19 cellular contexts compared by ENCODE assay signal in the genomic region with DNA sequence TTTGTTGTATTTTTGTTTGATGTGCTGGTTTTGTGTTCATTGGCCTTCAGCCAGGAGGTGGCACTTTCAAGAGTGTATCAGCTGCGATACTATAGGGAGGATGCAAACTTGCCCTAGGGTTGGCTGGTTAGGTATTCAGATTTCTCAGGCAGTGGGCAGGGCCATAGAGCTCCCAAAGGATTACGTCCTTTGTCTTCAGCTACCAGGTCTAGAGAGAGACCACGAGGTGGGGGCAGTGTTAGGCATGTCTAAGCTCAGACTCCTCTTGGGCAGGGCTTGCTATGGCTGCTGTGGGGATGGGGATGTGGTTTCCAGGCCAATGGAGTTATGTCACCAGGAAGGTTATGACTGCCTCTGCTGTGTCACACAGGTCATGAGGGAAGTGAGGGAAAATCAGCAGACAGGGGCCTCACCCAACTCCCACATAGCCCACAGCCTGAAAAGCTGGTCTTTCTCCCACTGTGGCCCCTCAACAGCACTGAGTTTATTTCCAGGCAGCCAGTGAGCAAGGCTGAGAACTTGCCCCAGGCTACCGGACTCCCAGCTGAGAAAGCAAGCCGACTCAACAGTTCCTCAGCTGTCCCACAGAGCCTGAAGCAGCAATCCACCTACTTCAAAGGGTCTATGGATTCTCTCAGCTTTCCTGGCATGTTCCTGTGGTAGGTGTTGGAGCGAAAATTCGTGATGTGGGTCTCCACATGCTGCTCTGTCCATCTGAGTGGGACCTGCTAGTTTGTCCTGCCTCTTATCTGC.
DNase-seq lines count a peak whose midpoint lies in the region; ATAC-seq and TF ChIP-seq lines count a peak whose summit lies in the region.
"Had no signal": no experiment of that assay in that cellular context is flagged by ENCODE, and none has a peak within 500 bp of the region (broad histone marks: within the 10 kb centered on the region; RNA-seq: fewer than 3 reads in every experiment).

No MANE protein-coding gene starts in this region.

- H3K27me3 Mint-ChIP-seq in Caco-2 (ENCODE audit: insufficient read depth, unreplicated experiment): no peaks in the 10 kb centered on the region
- no peaks in the 10 kb centered on the region for H3K27me3 Mint-ChIP-seq in H9 (ENCODE audit: low read depth)
- H3K27me3 Mint-ChIP-seq: natural killer cell treated with Interleukin-12 subunit alpha and Interleukin-12 subunit beta and Interleukin-15 and Interleukin-18, amount 100 ng/mL, for 72 hours; progenitor cell of endocrine pancreas; stimulated activated naive B cell treated with anti-CD40 and anti-IgM and Interleukin-4, amounts not matched to agents 10 μg/mL and 1 μg/mL and 100 μg/mL, for 72 hours had no signal

- H4K5ac ChIP-seq in H9 (ENCODE audit: insufficient read length, low read depth, low read length): no peak overlapping the region

- peaks cover 2% of the 10 kb centered on the region for H3K23me2 ChIP-seq in H9 (ENCODE audit: insufficient read length, low read depth, low read length, poor library complexity, severe bottlenecking)

- no peak overlapping the region for H3K4me3 ChIP-seq in Caco-2 (ENCODE audit: low read depth, low read length)
- H3K4me3 ChIP-seq: colonic mucosa, thyroid gland had no signal

- H3K36me3 Mint-ChIP-seq in Caco-2 (ENCODE audit: insufficient read depth, unreplicated experiment) (no peaks in the 10 kb centered on the region), H9 (ENCODE audit: insufficient read depth in 1 of 3, low read depth in 3 of 3) (peaks cover 0 to 4% (median 0%) of the 10 kb centered on the region in 3 experiments; a peak in 3 of 7 replicates)
- H3K36me3 Mint-ChIP-seq: stimulated activated naive B cell treated with anti-CD40 and anti-IgM and Interleukin-4, amounts not matched to agents 10 μg/mL and 1 μg/mL and 100 μg/mL, for 72 hours had no signal

- no peak overlapping the region for H3K23ac ChIP-seq in H9 (ENCODE audit: insufficient read length, low read depth, low read length)

- no peak overlapping the region for H2BK12ac ChIP-seq in H9 (ENCODE audit: insufficient read length, low read depth, low read length)

- no peak overlapping the region for H4K91ac ChIP-seq in H9 (ENCODE audit: insufficient read length, low read depth, low read length)

- H3K4me1 ChIP-seq in Caco-2 (no peaks in the 10 kb centered on the region), H9 (ENCODE audit: insufficient read depth, low read length) (no peaks in the 10 kb centered on the region)
- H3K4me1 ChIP-seq: colonic mucosa, thyroid gland had no signal

- ATAC-seq in omental fat pad (ENCODE audit: low FRiP score): no peak
- ATAC-seq: natural killer cell treated with Interleukin-12 subunit alpha and Interleukin-12 subunit beta and Interleukin-15 and Interleukin-18, amount 100 ng/mL, for 72 hours; stimulated activated naive B cell treated with anti-CD40 and anti-IgM and Interleukin-4, amounts not matched to agents 10 μg/mL and 1 μg/mL and 100 μg/mL, for 72 hours had no signal

- no peak overlapping the region for H4K8ac ChIP-seq in H9 (replicated peaks; ENCODE audit: insufficient read length, low read depth, low read length)

- H3K79me2 ChIP-seq in H9 (ENCODE audit: insufficient read depth, low read length): no peaks in the 10 kb centered on the region

- H3K14ac ChIP-seq in H9 (ENCODE audit: insufficient read depth, low read length): no peak overlapping the region; the same call in 1 of the 2 replicates

- no peak overlapping the region for H2BK5ac ChIP-seq in H9 (ENCODE audit: insufficient read length, low read length)

- no peak overlapping the region for H3T11ph ChIP-seq in H9 (ENCODE audit: low read length)

- CTCF ChIA-PET in Caco-2 (lab: Charles Lee): no interaction called here

- DNase-seq in DMS53 treated with DMSO at 0.1 percent for 48 hours (lab: John Stamatoyannopoulos, UW; ENCODE audit: unreplicated experiment): peak; percentile 95
- peak; percentile 85 for DNase-seq in NCI-H128 (lab: John Stamatoyannopoulos, UW; ENCODE audit: unreplicated experiment)
- peak; percentile 87 for DNase-seq in NCI-H774 (lab: John Stamatoyannopoulos, UW)
- DNase-seq in islet precursor cell: peak; percentile 76
- DNase-seq in posterior vena cava (ENCODE audit: low spot score): no peak
- DNase-seq in omental fat pad (ENCODE audit: low spot score): no peak
- DNase-seq in Caco-2: no peak
- no peak for DNase-seq in H9
- DNase-seq: activated CD8-positive, alpha-beta memory T cell treated with anti-CD3 and anti-CD28 coated beads, Interleukin-2, amount 50 U/mL, for 4 hours; colonic mucosa; endodermal cell; HCEC 1CT; NCI-H1436 treated with DMSO at 0.1 percent for 48 hours; NCI-H524; stimulated activated CD4-positive, alpha-beta T cell treated with anti-CD3 and anti-CD28 coated beads, Interleukin-1b, Interleukin-23, amount 100 ng/mL, for 48 hours; stimulated activated naive B cell treated with anti-CD40 and anti-IgM and Interleukin-4, amounts not matched to agents 10 μg/mL and 1 μg/mL and 100 μg/mL, for 72 hours; thyroid gland had no signal

- no peak for TF ChIP-seq CTCF in omental fat pad (IDR thresholded peaks at IDR 0.05)
- TF ChIP-seq CTCF in Caco-2 (IDR thresholded peaks at IDR 0.05; ENCODE audit: insufficient read depth in 1 of 2, low read depth in 1 of 2, low read length in 1 of 2, severe bottlenecking in 1 of 2, unreplicated experiment in 1 of 2): no peak
- no peak for TF ChIP-seq CTCF in H9 (conservative IDR thresholded peaks at IDR 0.05)

- H3K9me3 Mint-ChIP-seq in Caco-2 (ENCODE audit: unreplicated experiment): peaks cover 16% of the 10 kb centered on the region
- H3K9me3 Mint-ChIP-seq in H9: peaks cover 4% of the 10 kb centered on the region in 2 experiments; a peak in 3 of 5 replicates

- no peak overlapping the region for H3K9ac ChIP-seq in H9 (ENCODE audit: extremely low read depth, insufficient read length, low read length)

- H3K27ac Mint-ChIP-seq in Caco-2 (ENCODE audit: unreplicated experiment): no peak overlapping the region
- peak overlapping the region in 1 of 3 experiments; percentile 14; a peak in 1 of 7 replicates for H3K27ac Mint-ChIP-seq in H9
- H3K27ac Mint-ChIP-seq: endodermal cell; natural killer cell treated with Interleukin-12 subunit alpha and Interleukin-12 subunit beta and Interleukin-15 and Interleukin-18, amount 100 ng/mL, for 72 hours; progenitor cell of endocrine pancreas; stimulated activated naive B cell treated with anti-CD40 and anti-IgM and Interleukin-4, amounts not matched to agents 10 μg/mL and 1 μg/mL and 100 μg/mL, for 72 hours had no signal

- H3K4me3 Mint-ChIP-seq in Caco-2 (ENCODE audit: unreplicated experiment) (no peak overlapping the region), H9 (no peak overlapping the region)
- H3K4me3 Mint-ChIP-seq: endodermal cell; natural killer cell treated with Interleukin-12 subunit alpha and Interleukin-12 subunit beta and Interleukin-15 and Interleukin-18, amount 100 ng/mL, for 72 hours; stimulated activated naive B cell treated with anti-CD40 and anti-IgM and Interleukin-4, amounts not matched to agents 10 μg/mL and 1 μg/mL and 100 μg/mL, for 72 hours had no signal

- H4K20me1 ChIP-seq in H9 (ENCODE audit: control insufficient read depth, insufficient read depth, insufficient read length): no peaks in the 10 kb centered on the region

- H3K27me3 ChIP-seq in Caco-2 (replicated peaks; ENCODE audit: control insufficient read depth, insufficient read depth, low read length) (no peaks in the 10 kb centered on the region), H9 (ENCODE audit: insufficient read depth, low read length) (no peaks in the 10 kb centered on the region)
- H3K27me3 ChIP-seq: colonic mucosa, thyroid gland had no signal

- H3K9me3 ChIP-seq in Caco-2: no peaks in the 10 kb centered on the region
- H3K9me3 ChIP-seq in H9 (ENCODE audit: control insufficient read depth, low read depth, low read length): no peaks in the 10 kb centered on the region
- H3K9me3 ChIP-seq: colonic mucosa, thyroid gland had no signal

- intact Hi-C loops in posterior vena cava (cut with DNase I) (no loop called here), Caco-2 (cut with micrococcal nuclease; ENCODE audit: unreplicated experiment) (no loop called here)

- no peak overlapping the region for H3K18ac ChIP-seq in H9 (ENCODE audit: insufficient read length, low read depth, low read length)

- no peaks in the 10 kb centered on the region for H3K36me3 ChIP-seq in Caco-2 (ENCODE audit: control insufficient read depth, insufficient read depth, low read length)
- H3K36me3 ChIP-seq: colonic mucosa, thyroid gland had no signal

- no peak overlapping the region for H2BK20ac ChIP-seq in H9 (ENCODE audit: low read depth, low read length, poor library complexity, severe bottlenecking)

- H3K4me1 Mint-ChIP-seq in Caco-2 (ENCODE audit: low read depth, unreplicated experiment) (peaks cover 7% of the 10 kb centered on the region), H9 (peaks cover 7 to 12% of the 10 kb centered on the region in 2 experiments)
- H3K4me1 Mint-ChIP-seq: stimulated activated naive B cell treated with anti-CD40 and anti-IgM and Interleukin-4, amounts not matched to agents 10 μg/mL and 1 μg/mL and 100 μg/mL, for 72 hours had no signal

- POLR2A ChIA-PET in Caco-2 (lab: Charles Lee): no interaction called here

- H2AFZ ChIP-seq in H9 (ENCODE audit: low read length): no peak overlapping the region

- H2BK15ac ChIP-seq in H9 (ENCODE audit: low read depth, low read length): no peak overlapping the region

- H2AK5ac ChIP-seq in H9 (ENCODE audit: insufficient read length, low read length): no peak overlapping the region

- no peak overlapping the region for H3K27ac ChIP-seq in H9 (ENCODE audit: insufficient read length, low read depth, low read length)
- H3K27ac ChIP-seq: colonic mucosa, thyroid gland had no signal

- no peak overlapping the region for H3K4ac ChIP-seq in H9 (ENCODE audit: low read depth, low read length)

- BruUV-seq in Caco-2 (replicated peaks; lab: Mats Ljungman, UMichigan): no TSS peak

- no CpG with 5 or more reads among the region's 7 CpGs for WGBS in H9 (ENCODE audit: extremely low coverage, insufficient read length, low lambda C conversion rate)

- no peak overlapping the region for H3K4me2 ChIP-seq in H9 (ENCODE audit: insufficient read depth, insufficient read length, low read length)

- no peak overlapping the region for H2BK120ac ChIP-seq in H9 (ENCODE audit: low read depth, low read length, poor library complexity, severe bottlenecking)

- H3K56ac ChIP-seq in H9 (ENCODE audit: insufficient read length, low read depth, low read length): no peak overlapping the region

- H3K79me1 ChIP-seq in H9 (ENCODE audit: insufficient read depth, low read depth, low read length, poor library complexity, severe bottlenecking): no peaks in the 10 kb centered on the region

Comparison
In these comparisons a context has a peak if more than half of its experiments do, and no peak if none do; other contexts are left out.
1. DNase-seq: peak in DMS53 treated with DMSO at 0.1 percent for 48 hours (single experiment), NCI-H128 (single experiment), NCI-H774 (single experiment) and islet precursor cell (single experiment); none in posterior vena cava (single experiment), omental fat pad (single experiment), Caco-2 (0 of 2) and H9 (single experiment).